In genomic region chrX:80335062-80335830, GRCh38 we compare ENCODE assay signal across 9 cellular contexts.
DNase-seq lines count a peak whose midpoint lies in the region; ATAC-seq and TF ChIP-seq lines count a peak whose summit lies in the region.
"Had no signal": no experiment of that assay in that cellular context is flagged by ENCODE, and none has a peak within 500 bp of the region (broad histone marks: within the 10 kb centered on the region; RNA-seq: fewer than 3 reads in every experiment).

No MANE protein-coding gene starts in this region.

- H3K27me3 ChIP-seq in foreskin keratinocyte = no peaks in the 10 kb centered on the region
- H3K27me3 ChIP-seq in CD8-positive, alpha-beta T cell (ENCODE audit: insufficient read depth, low read length) = no peaks in the 10 kb centered on the region

- intact Hi-C loops in CD8-positive, alpha-beta T cell (cut with DNase I, micrococcal nuclease) = no loop called here

- no peaks in the 10 kb centered on the region for H3K4me1 ChIP-seq in foreskin keratinocyte
- H3K4me1 ChIP-seq in CD8-positive, alpha-beta T cell (ENCODE audit: insufficient read depth, low read length) = no peaks in the 10 kb centered on the region

- no peaks in the 10 kb centered on the region for H3K4me1 Mint-ChIP-seq in CD8-positive, alpha-beta T cell (ENCODE audit: low read depth)
- H3K4me1 Mint-ChIP-seq: nephron had no signal

- CTCF ChIA-PET in CD8-positive, alpha-beta T cell (lab: Charles Lee) = no interaction called here

- DNase-seq in ELF-1 (ENCODE audit: low read depth, low spot score) = peak; percentile 88
- peak; percentile 61 for DNase-seq in NCI-H774 (lab: John Stamatoyannopoulos, UW)
- DNase-seq in foreskin keratinocyte = peak in 1 of 2 donors; percentile 1
- DNase-seq in retina = peak; percentile 38
- no peak for DNase-seq in CD8-positive, alpha-beta T cell
- DNase-seq in NCI-H82 treated with DMSO at 0.1 percent for 48 hours (lab: John Stamatoyannopoulos, UW; ENCODE audit: unreplicated experiment) = no peak

- no peak overlapping the region for H3K27ac Mint-ChIP-seq in CD8-positive, alpha-beta T cell
- H3K27ac Mint-ChIP-seq: nephron had no signal

- POLR2A ChIA-PET in CD8-positive, alpha-beta T cell (lab: Charles Lee) = no interaction called here

- no peaks in the 10 kb centered on the region for H3K36me3 ChIP-seq in CD8-positive, alpha-beta T cell (ENCODE audit: insufficient read depth, low read length)

- no peak overlapping the region for H3K4me3 Mint-ChIP-seq in CD8-positive, alpha-beta T cell
- H3K4me3 Mint-ChIP-seq: nephron had no signal

- no peak for TF ChIP-seq CTCF in foreskin keratinocyte (conservative IDR thresholded peaks at IDR 0.05)
- no peak for TF ChIP-seq CTCF in CD8-positive, alpha-beta T cell (IDR thresholded peaks at IDR 0.05)

- no peaks in the 10 kb centered on the region for H3K9me3 ChIP-seq in CD8-positive, alpha-beta T cell (ENCODE audit: low read length)

- no peaks in the 10 kb centered on the region for H3K27me3 Mint-ChIP-seq in CD8-positive, alpha-beta T cell (ENCODE audit: low read depth)

- H3K27ac ChIP-seq in foreskin keratinocyte = no peak overlapping the region
- H3K27ac ChIP-seq in CD8-positive, alpha-beta T cell (ENCODE audit: low read depth, low read length) = no peak overlapping the region

- H3K4me3 ChIP-seq in CD8-positive, alpha-beta T cell (ENCODE audit: low read depth, low read length) = no peak overlapping the region

- H3K36me3 Mint-ChIP-seq in CD8-positive, alpha-beta T cell = no peaks in the 10 kb centered on the region

- peak; percentile 93 for ATAC-seq in foreskin keratinocyte
- ATAC-seq in CD8-positive, alpha-beta T cell = no peak
- ATAC-seq in GM18909 (IDR thresholded peaks at IDR 0.05; ENCODE audit: poor library complexity, unreplicated experiment) = no peak
- ATAC-seq in HG02571 (IDR thresholded peaks at IDR 0.05; ENCODE audit: unreplicated experiment) = no peak

- no peaks in the 10 kb centered on the region for H3K9me3 Mint-ChIP-seq in CD8-positive, alpha-beta T cell

Comparison
In these comparisons a context has a peak if more than half of its experiments do, and no peak if none do; other contexts are left out.
1. DNase-seq: peak in ELF-1 (single experiment), NCI-H774 (single experiment) and retina (single experiment); none in CD8-positive, alpha-beta T cell (0 of 7) and NCI-H82 treated with DMSO at 0.1 percent for 48 hours (single experiment).